Comparison of ENCODE assay signal across 8 cellular contexts in the genomic region with DNA sequence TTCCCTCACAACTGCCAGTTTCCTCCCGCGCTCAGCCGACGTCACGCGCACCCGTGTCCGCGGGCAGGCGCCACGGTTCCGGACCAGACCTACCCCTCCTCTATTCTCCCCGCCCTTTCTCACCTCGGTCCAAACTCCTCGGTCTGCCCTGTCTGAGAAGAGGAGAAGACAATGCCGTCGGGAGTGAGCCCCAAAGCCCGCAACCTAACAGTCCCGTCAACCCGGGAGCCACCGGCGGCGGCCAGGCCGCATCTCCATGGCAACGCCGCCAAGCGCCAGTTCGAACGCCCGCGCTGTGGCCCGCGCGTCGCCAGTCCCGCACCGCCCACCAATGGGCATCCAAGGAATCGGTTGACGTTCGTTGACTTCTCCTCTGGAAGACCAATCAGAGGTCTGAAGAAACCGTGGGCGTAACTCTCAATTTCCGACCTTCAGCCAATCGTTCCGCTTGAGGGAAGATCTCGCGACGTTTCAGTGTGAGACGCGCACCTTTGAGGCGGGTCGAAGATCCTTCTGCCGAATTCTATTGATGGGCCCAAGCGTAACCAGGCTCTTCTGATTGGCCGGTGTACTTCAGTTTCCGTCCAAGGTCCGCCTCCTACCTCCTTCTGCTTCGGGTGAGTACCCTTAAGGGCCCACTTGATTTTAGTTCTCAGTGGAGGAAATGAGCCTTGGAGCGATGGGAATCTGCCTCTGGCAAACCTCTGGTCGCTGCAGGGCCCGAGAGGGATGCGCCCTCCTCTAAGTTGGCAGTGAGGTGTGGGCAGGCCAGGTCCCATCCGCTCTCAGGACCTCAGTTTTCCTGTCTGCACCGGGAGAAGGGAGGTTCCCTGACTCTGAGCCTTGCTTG. TPM values are rescaled to one million over a fixed set of nuclear protein-coding genes. Genes with fewer than 3 reads are reported as not detected.
DNase-seq lines count a peak whose midpoint lies in the region; ATAC-seq and TF ChIP-seq lines count a peak whose summit lies in the region.

A gene with protein sequence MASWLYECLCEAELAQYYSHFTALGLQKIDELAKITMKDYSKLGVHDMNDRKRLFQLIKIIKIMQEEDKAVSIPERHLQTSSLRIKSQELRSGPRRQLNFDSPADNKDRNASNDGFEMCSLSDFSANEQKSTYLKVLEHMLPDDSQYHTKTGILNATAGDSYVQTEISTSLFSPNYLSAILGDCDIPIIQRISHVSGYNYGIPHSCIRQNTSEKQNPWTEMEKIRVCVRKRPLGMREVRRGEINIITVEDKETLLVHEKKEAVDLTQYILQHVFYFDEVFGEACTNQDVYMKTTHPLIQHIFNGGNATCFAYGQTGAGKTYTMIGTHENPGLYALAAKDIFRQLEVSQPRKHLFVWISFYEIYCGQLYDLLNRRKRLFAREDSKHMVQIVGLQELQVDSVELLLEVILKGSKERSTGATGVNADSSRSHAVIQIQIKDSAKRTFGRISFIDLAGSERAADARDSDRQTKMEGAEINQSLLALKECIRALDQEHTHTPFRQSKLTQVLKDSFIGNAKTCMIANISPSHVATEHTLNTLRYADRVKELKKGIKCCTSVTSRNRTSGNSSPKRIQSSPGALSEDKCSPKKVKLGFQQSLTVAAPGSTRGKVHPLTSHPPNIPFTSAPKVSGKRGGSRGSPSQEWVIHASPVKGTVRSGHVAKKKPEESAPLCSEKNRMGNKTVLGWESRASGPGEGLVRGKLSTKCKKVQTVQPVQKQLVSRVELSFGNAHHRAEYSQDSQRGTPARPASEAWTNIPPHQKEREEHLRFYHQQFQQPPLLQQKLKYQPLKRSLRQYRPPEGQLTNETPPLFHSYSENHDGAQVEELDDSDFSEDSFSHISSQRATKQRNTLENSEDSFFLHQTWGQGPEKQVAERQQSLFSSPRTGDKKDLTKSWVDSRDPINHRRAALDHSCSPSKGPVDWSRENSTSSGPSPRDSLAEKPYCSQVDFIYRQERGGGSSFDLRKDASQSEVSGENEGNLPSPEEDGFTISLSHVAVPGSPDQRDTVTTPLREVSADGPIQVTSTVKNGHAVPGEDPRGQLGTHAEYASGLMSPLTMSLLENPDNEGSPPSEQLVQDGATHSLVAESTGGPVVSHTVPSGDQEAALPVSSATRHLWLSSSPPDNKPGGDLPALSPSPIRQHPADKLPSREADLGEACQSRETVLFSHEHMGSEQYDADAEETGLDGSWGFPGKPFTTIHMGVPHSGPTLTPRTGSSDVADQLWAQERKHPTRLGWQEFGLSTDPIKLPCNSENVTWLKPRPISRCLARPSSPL (N-terminal part only) (minus strand): TSS at position 286 of the 850 bp plus-strand sequence. CDS start 17,922 bp downstream, outside the sequence.
A gene (plus strand): TSS at position 587 of the 850 bp plus-strand sequence. CDS start 9,471 bp downstream, outside the sequence.

- TF ChIP-seq CTCF in glutamatergic neuron (IDR thresholded peaks at IDR 0.05; ENCODE audit: partially characterized antibody, unreplicated experiment) (no peak), omental fat pad (IDR thresholded peaks at IDR 0.05) (no peak), testis (IDR thresholded peaks at IDR 0.05) (no peak)

- no peaks in the 10 kb centered on the region for H3K9me3 Mint-ChIP-seq in activated naive CD8-positive, alpha-beta T cell treated with anti-CD3 and anti-CD28 coated beads for 36 hours
- peaks cover 4% of the 10 kb centered on the region for H3K9me3 Mint-ChIP-seq in glutamatergic neuron (ENCODE audit: unreplicated experiment)

- no peaks in the 10 kb centered on the region for H3K9me3 ChIP-seq in testis

- H3K27me3 Mint-ChIP-seq in activated naive CD8-positive, alpha-beta T cell treated with anti-CD3 and anti-CD28 coated beads for 36 hours, result no peaks in the 10 kb centered on the region
- peaks cover 3% of the 10 kb centered on the region for H3K27me3 Mint-ChIP-seq in glutamatergic neuron (ENCODE audit: unreplicated experiment)

- TF ChIP-seq POLR2A in GM10847 (IDR thresholded peaks at IDR 0.05; ENCODE audit: extremely low read depth, insufficient read length) (peak; percentile 72), testis (IDR thresholded peaks at IDR 0.05) (peak; percentile 45)

- peaks cover 24% of the 10 kb centered on the region for H3K4me1 Mint-ChIP-seq in activated naive CD8-positive, alpha-beta T cell treated with anti-CD3 and anti-CD28 coated beads for 36 hours
- H3K4me1 Mint-ChIP-seq in glutamatergic neuron (ENCODE audit: low read depth, unreplicated experiment), result peaks cover 16% of the 10 kb centered on the region

- peak within 1 kb of the TSS; percentile 96 for H3K4me3 Mint-ChIP-seq in activated naive CD8-positive, alpha-beta T cell treated with anti-CD3 and anti-CD28 coated beads for 36 hours
- H3K4me3 Mint-ChIP-seq in glutamatergic neuron (ENCODE audit: unreplicated experiment), result peak within 1 kb of the TSS; percentile 95

- peaks cover 6% of the 10 kb centered on the region for H3K36me3 Mint-ChIP-seq in activated naive CD8-positive, alpha-beta T cell treated with anti-CD3 and anti-CD28 coated beads for 36 hours
- H3K36me3 Mint-ChIP-seq in glutamatergic neuron (ENCODE audit: unreplicated experiment), result no peaks in the 10 kb centered on the region

- no peaks in the 10 kb centered on the region for H3K36me3 ChIP-seq in testis (ENCODE audit: low read depth, missing control alignments)

- WGBS in testis, 2 donors, result 0 to 1% methylated on average over 31 to 64 of the region's 64 CpGs

- H3K4me3 ChIP-seq in testis, result peak within 1 kb of the TSS; percentile 83 to 92

- peaks cover 8% of the 10 kb centered on the region for H3K4me1 ChIP-seq in testis

- H3K27me3 ChIP-seq in testis, result no peaks in the 10 kb centered on the region

- H3K27ac ChIP-seq in testis, result peak within 1 kb of the TSS; percentile 95 to 97

- ATAC-seq in HG02642 (IDR thresholded peaks at IDR 0.05; ENCODE audit: poor library complexity, unreplicated experiment), result peak; percentile 95
- peak; percentile 97 for ATAC-seq in omental fat pad (ENCODE audit: low FRiP score)

- DNase-seq in NCI-H1105 (lab: John Stamatoyannopoulos, UW) (peak; percentile 99), SKM-1 (lab: John Stamatoyannopoulos, UW; ENCODE audit: unreplicated experiment) (peak; percentile 100), glutamatergic neuron (peak; percentile 95), omental fat pad (ENCODE audit: low spot score) (peak; percentile 95), testis (peak; percentile 99)
- DNase-seq in activated naive CD8-positive, alpha-beta T cell treated with anti-CD3 and anti-CD28 coated beads for 36 hours, result peak; percentile 97

- intact Hi-C loops in testis (cut with DNase I; ENCODE audit: low total_unique reads), result no loop called here

- peak within 1 kb of the TSS; percentile 97 for H3K27ac Mint-ChIP-seq in activated naive CD8-positive, alpha-beta T cell treated with anti-CD3 and anti-CD28 coated beads for 36 hours
- peak within 1 kb of the TSS; percentile 94 for H3K27ac Mint-ChIP-seq in glutamatergic neuron (ENCODE audit: unreplicated experiment)

RNA-seq across cellular contexts. Expression of the first gene that starts in this region (rescaled TPM):
- total RNA-seq in activated naive CD8-positive, alpha-beta T cell treated with anti-CD3 and anti-CD28 coated beads for 36 hours, result 1 to 10 TPM; 6.2 to 6.5 TPM
- total RNA-seq in glutamatergic neuron (ENCODE audit: unreplicated experiment) (0.78 TPM), omental fat pad (1 to 10 TPM in 1 of 4 donors, under 1 TPM in 3; 0.44 to 1.1 (median 0.64) TPM), testis (10 to 100 TPM; 18.3 to 20.0 TPM)
- polyA plus RNA-seq in testis (ENCODE audit: insufficient read depth, low read depth, low replicate concordance), result 34.7 TPM

RNA-seq across cellular contexts. Expression of the second gene that starts in this region (rescaled TPM):
- total RNA-seq in activated naive CD8-positive, alpha-beta T cell treated with anti-CD3 and anti-CD28 coated beads for 36 hours, result 10 to 100 TPM; 28.0 to 32.7 TPM
- total RNA-seq in glutamatergic neuron (ENCODE audit: unreplicated experiment) (7.2 TPM), omental fat pad (10 to 100 TPM in 3 of 4 donors, 1 to 10 TPM in 1; 6.6 to 30.4 (median 19.1) TPM), testis (10 to 100 TPM; 16.7 to 20.9 TPM)
- 21.1 TPM for polyA plus RNA-seq in testis (ENCODE audit: insufficient read depth, low read depth, low replicate concordance)

Comparison
In these comparisons a context has a peak if more than half of its experiments do, and no peak if none do; other contexts are left out.
1. Peak in every context shown above with its lines: DNase-seq, ATAC-seq, H3K4me3 ChIP-seq and H3K27ac ChIP-seq.